Comparison of ENCODE assay signal across 27 cellular contexts in the genomic region with DNA sequence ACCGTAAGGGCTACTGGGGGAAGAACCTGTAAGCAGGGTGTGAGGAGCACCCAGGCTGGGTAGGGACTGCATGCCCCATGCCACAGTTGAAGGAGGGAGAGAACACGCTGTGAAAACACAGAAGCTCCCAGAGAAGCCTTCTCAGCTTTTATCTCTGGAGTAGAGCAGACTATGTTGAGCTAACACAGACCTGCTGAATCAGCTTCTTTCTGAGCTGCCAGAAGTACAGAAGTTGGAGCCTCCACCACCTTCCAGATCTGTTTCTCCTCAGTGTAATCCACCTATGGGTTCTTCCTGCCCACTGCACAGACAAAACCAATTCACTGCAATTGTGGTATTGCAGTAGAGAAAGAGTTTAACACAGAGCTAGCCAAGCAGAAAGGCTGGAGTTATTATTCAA.
"Had no signal": no experiment of that assay in that cellular context is flagged by ENCODE, and none has a peak within 500 bp of the region (broad histone marks: within the 10 kb centered on the region; RNA-seq: fewer than 3 reads in every experiment).

No MANE protein-coding gene starts in this region.

- H3K4me3 Mint-ChIP-seq: activated CD4-positive, alpha-beta T cell treated with anti-CD3 and anti-CD28 coated beads, Interleukin-2, amount 10 ng/mL, durations not matched to agents 24 days and 14 days; activated T-cell treated with anti-CD3 and anti-CD28 coated beads, Interleukin-2, amount 50 U/mL, for 24 hours; activated T-helper 17 cell treated with anti-CD3 and anti-CD28 coated beads, Interleukin-2, amount 50 U/mL, for 72 hours; effector memory CD8-positive, alpha-beta T cell; neural crest cell; type B pancreatic cell had no signal

- H3K9me3 Mint-ChIP-seq: activated CD4-positive, alpha-beta T cell treated with anti-CD3 and anti-CD28 coated beads, Interleukin-2, amount 10 ng/mL, durations not matched to agents 24 days and 14 days; activated T-cell treated with anti-CD3 and anti-CD28 coated beads, Interleukin-2, amount 50 U/mL, for 24 hours; activated T-helper 17 cell treated with anti-CD3 and anti-CD28 coated beads, Interleukin-2, amount 50 U/mL, for 72 hours; effector memory CD8-positive, alpha-beta T cell; neural crest cell; type B pancreatic cell had no signal

- H3K27ac Mint-ChIP-seq: activated CD4-positive, alpha-beta T cell treated with anti-CD3 and anti-CD28 coated beads, Interleukin-2, amount 10 ng/mL, durations not matched to agents 24 days and 14 days; activated T-cell treated with anti-CD3 and anti-CD28 coated beads, Interleukin-2, amount 50 U/mL, for 24 hours; activated T-helper 17 cell treated with anti-CD3 and anti-CD28 coated beads, Interleukin-2, amount 50 U/mL, for 72 hours; effector memory CD8-positive, alpha-beta T cell; type B pancreatic cell had no signal

- FAIRE-seq: bronchial epithelial cell had no signal

- H3K36me3 ChIP-seq: colonic mucosa, thoracic aorta had no signal

- H3K27me3 ChIP-seq: colonic mucosa, dorsolateral prefrontal cortex, vagina had no signal

- H3K27ac ChIP-seq: colonic mucosa, dorsolateral prefrontal cortex, esophagus squamous epithelium, gastrocnemius medialis, left lung, spleen, thoracic aorta, vagina had no signal

- H3K4me3 ChIP-seq: colonic mucosa, dorsolateral prefrontal cortex, esophagus squamous epithelium, gastrocnemius medialis, left lung, lung, spleen, thoracic aorta, vagina had no signal

- ATAC-seq: activated CD4-positive, CD25-positive, alpha-beta regulatory T cell treated with anti-CD3 and anti-CD28 coated beads, Interleukin-2, amount 50 U/mL, for 24 hours; activated T-helper 17 cell treated with anti-CD3 and anti-CD28 coated beads, Interleukin-2, amount 50 U/mL, for 72 hours; effector memory CD8-positive, alpha-beta T cell; gastrocnemius medialis; left lung had no signal

- H3K27me3 Mint-ChIP-seq: activated CD4-positive, alpha-beta T cell treated with anti-CD3 and anti-CD28 coated beads, Interleukin-2, amount 10 ng/mL, durations not matched to agents 24 days and 14 days; activated T-cell treated with anti-CD3 and anti-CD28 coated beads, Interleukin-2, amount 50 U/mL, for 24 hours; activated T-helper 17 cell treated with anti-CD3 and anti-CD28 coated beads, Interleukin-2, amount 50 U/mL, for 72 hours; naive B cell; type B pancreatic cell had no signal

- DNase-seq: activated CD4-positive, alpha-beta T cell treated with anti-CD3 and anti-CD28 coated beads, Interleukin-2, amount 10 ng/mL, durations not matched to agents 24 days and 14 days; activated CD8-positive, alpha-beta memory T cell treated with anti-CD3 and anti-CD28 coated beads for 24 hours; activated CD8-positive, alpha-beta memory T cell treated with anti-CD3 and anti-CD28 coated beads, Interleukin-2, amount 50 U/mL, for 4 hours; activated T-cell treated with anti-CD3 and anti-CD28 coated beads, Interleukin-2, amount 50 U/mL, for 24 hours; amygdala; colonic mucosa; dorsolateral prefrontal cortex; effector memory CD8-positive, alpha-beta T cell; esophagus squamous epithelium; gastrocnemius medialis; hippocampal formation; kidney glomerular epithelial cell; left lung; naive B cell; occipital lobe; retina; spleen; stimulated activated CD4-positive, alpha-beta T cell treated with anti-CD3 and anti-CD28 coated beads, Interleukin-4, amount 100 ng/mL, for 1 hour; stimulated activated naive CD4-positive, alpha-beta T cell treated with Interleukin-2 at 50 U/mL for 16 hours had no signal

- H3K9me3 ChIP-seq: colonic mucosa, esophagus squamous epithelium, gastrocnemius medialis, left lung, spleen, thoracic aorta, vagina had no signal
